8 cellular contexts compared by ENCODE assay signal in the genomic region with DNA sequence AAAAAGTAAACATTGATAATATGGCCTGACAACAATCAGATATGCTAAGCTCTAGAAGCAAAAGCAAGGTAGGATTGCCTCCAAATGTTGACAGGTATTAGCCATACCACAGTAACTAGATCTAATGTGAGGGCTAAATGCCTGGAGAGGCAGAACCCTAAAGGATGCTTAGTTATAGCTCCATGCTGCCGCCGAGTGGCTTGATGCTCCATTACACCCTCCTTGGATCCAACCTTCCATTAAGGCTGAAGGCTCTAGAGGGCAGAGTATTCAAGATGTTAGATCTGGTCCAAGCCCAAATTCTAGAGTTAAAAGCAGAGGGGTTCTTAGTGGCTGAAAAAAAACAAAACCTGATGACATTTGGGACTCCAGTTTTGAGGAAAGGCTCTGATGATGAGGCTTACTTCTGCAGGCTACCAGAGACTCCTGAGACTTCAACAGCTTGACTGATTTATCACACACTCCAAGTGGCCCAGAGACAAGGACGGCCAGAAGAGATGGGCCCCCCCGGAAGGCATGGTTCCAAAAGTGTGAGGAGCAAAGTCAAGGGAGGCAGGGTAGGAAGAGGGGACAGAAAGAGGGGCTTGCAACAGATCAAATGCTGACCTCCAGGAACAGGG. TPM values are rescaled to one million over a fixed set of nuclear protein-coding genes. Genes with fewer than 3 reads are reported as not detected.
A peak's percentile ranks its signal among the peaks of the same experiment; 100 is the strongest.
DNase-seq lines count a peak whose midpoint lies in the region; ATAC-seq and TF ChIP-seq lines count a peak whose summit lies in the region.

No MANE protein-coding gene starts in this region.

- peak overlapping the region; percentile 62 to 94 (median 83) for H3K27ac Mint-ChIP-seq in CD4-positive, alpha-beta memory T cell

- H3K36me3 ChIP-seq in CD4-positive, alpha-beta memory T cell (ENCODE audit: insufficient read depth, low read length): peaks cover 44% of the 10 kb centered on the region
- no peaks in the 10 kb centered on the region for H3K36me3 ChIP-seq in osteoblast (ENCODE audit: insufficient read depth, low read length)
- H3K36me3 ChIP-seq in upper lobe of left lung: peaks cover 0 to 13% (median 6%) of the 10 kb centered on the region in 4 donors

- intact Hi-C loops in CD4-positive, alpha-beta memory T cell (cut with micrococcal nuclease): loop anchor here (1.0 to 10.0 kb wide), 9 partner anchors 36 to 1082 kb away; a partner anchor contains a TSS

- H3K36me3 Mint-ChIP-seq in CD4-positive, alpha-beta memory T cell: peaks cover 40 to 55% of the 10 kb centered on the region in 2 donors

- no peaks in the 10 kb centered on the region for H3K9me3 ChIP-seq in CD4-positive, alpha-beta memory T cell (ENCODE audit: control insufficient read depth in 1 of 2, low read length in 2 of 2)
- H3K9me3 ChIP-seq in osteoblast (ENCODE audit: low read depth, low read length) (no peaks in the 10 kb centered on the region), upper lobe of left lung (no peaks in the 10 kb centered on the region)

- H3K4me1 ChIP-seq in CD4-positive, alpha-beta memory T cell (ENCODE audit: insufficient read depth, low read length): peaks cover 44% of the 10 kb centered on the region
- no peaks in the 10 kb centered on the region for H3K4me1 ChIP-seq in osteoblast (ENCODE audit: insufficient read depth, low read length)
- H3K4me1 ChIP-seq in upper lobe of left lung: peaks cover 0 to 22% (median 8%) of the 10 kb centered on the region in 4 donors

- CTCF ChIA-PET in CD4-positive, alpha-beta memory T cell (lab: Charles Lee; ENCODE audit: partially characterized antibody): interaction anchor here (0.6 to 5.9 kb wide), 44 partner anchors 9 to 617 kb away, joined by 3 to 51 read pairs (median 4); no protein-coding TSS in a partner anchor

- peak overlapping the region in 1 of 8 donors; percentile 28 for H3K4me3 Mint-ChIP-seq in CD4-positive, alpha-beta memory T cell

- no peak overlapping the region for H3K27ac ChIP-seq in CD4-positive, alpha-beta memory T cell (ENCODE audit: low read depth, low read length)
- H3K27ac ChIP-seq in osteoblast (ENCODE audit: low read depth, low read length) (no peak overlapping the region), upper lobe of left lung (peak overlapping the region in 1 of 4 donors; percentile 7)

- no peaks in the 10 kb centered on the region for H3K27me3 ChIP-seq in CD4-positive, alpha-beta memory T cell (ENCODE audit: insufficient read depth, low read length)
- H3K27me3 ChIP-seq in osteoblast (ENCODE audit: insufficient read depth, low read length): peaks cover 48% of the 10 kb centered on the region
- H3K27me3 ChIP-seq in upper lobe of left lung: no peaks in the 10 kb centered on the region

- no peak for TF ChIP-seq POLR2A in upper lobe of left lung (IDR thresholded peaks at IDR 0.05)

- peak; percentile 58 to 72 (median 65) for DNase-seq in CD4-positive, alpha-beta memory T cell
- DNase-seq in HuH-7.5 (ENCODE audit: low spot score): peak; percentile 35
- DNase-seq in RKO (ENCODE audit: low spot score): peak; percentile 78
- DNase-seq in activated T-helper 1 cell treated with Interleukin-2 at 50 U/mL for 16 hours (ENCODE audit: low read depth): peak; percentile 42
- peak; percentile 59 for DNase-seq in fibroblast of the conjunctiva (ENCODE audit: low read depth)
- peak; percentile 87 for DNase-seq in osteoblast (ENCODE audit: insufficient read length, low spot score, missing footprints)
- DNase-seq in upper lobe of left lung: peak in 1 of 2 donors; percentile 80

- ATAC-seq in GM19351 (IDR thresholded peaks at IDR 0.05; ENCODE audit: unreplicated experiment) (peak; percentile 72), upper lobe of left lung (ENCODE audit: low FRiP score in 2 of 2) (peak; percentile 81 to 89)

- H2AFZ ChIP-seq in osteoblast (ENCODE audit: low read length): no peak overlapping the region

- H3K4me1 Mint-ChIP-seq in CD4-positive, alpha-beta memory T cell: peaks cover 33 to 54% (median 45%) of the 10 kb centered on the region in 4 donors

- TF ChIP-seq CTCF in osteoblast (IDR thresholded peaks at IDR 0.05; ENCODE audit: extremely low read depth, low read depth, low read length) (peak; percentile 98), upper lobe of left lung (IDR thresholded peaks at IDR 0.05) (peak; percentile 63 to 89 (median 79))

- H3K4me3 ChIP-seq in CD4-positive, alpha-beta memory T cell (ENCODE audit: low read length in 2 of 2): no peak overlapping the region
- H3K4me3 ChIP-seq in osteoblast (ENCODE audit: insufficient read depth, low read length): no peak overlapping the region
- no peak overlapping the region for H3K4me3 ChIP-seq in upper lobe of left lung

- H3K9me3 Mint-ChIP-seq in CD4-positive, alpha-beta memory T cell: no peaks in the 10 kb centered on the region

- POLR2A ChIA-PET in CD4-positive, alpha-beta memory T cell (lab: Charles Lee; ENCODE audit: partially characterized antibody): interaction anchor here (0.7 to 2.4 kb wide), 8 partner anchors 9 to 167 kb away, joined by 3 to 11 read pairs (median 4); a partner anchor contains a TSS

- H3K4me2 ChIP-seq in osteoblast (ENCODE audit: insufficient read depth, low read length): no peak overlapping the region

- no peak for TF ChIP-seq EP300 in upper lobe of left lung (IDR thresholded peaks at IDR 0.05)

- no peaks in the 10 kb centered on the region for H3K27me3 Mint-ChIP-seq in CD4-positive, alpha-beta memory T cell

- 32 to 33% methylated on average over 4 of the region's 4 CpGs for WGBS in upper lobe of left lung, 2 donors

- H3K79me2 ChIP-seq in osteoblast (ENCODE audit: insufficient read depth, low read length): no peaks in the 10 kb centered on the region

- H4K20me1 ChIP-seq in osteoblast (ENCODE audit: insufficient read depth, low read length): no peaks in the 10 kb centered on the region

RNA-seq across cellular contexts. Expression of a gene that starts 21.8 kb away (rescaled TPM):
- not detected for total RNA-seq in CD4-positive, alpha-beta memory T cell
- polyA plus RNA-seq in CD4-positive, alpha-beta memory T cell: not detected
- total RNA-seq in osteoblast (not detected in 2 replicates), upper lobe of left lung (100 to 1,000 TPM in 1 of 6 donors, 10 to 100 TPM in 4, 1 to 10 TPM in 1; 2.1 to 114 (median 21.3) TPM)

RNA-seq across cellular contexts. Expression of a gene that starts 55.3 kb away (rescaled TPM):
- 100 to 1,000 TPM; 466 to 497 TPM for total RNA-seq in CD4-positive, alpha-beta memory T cell
- polyA plus RNA-seq in CD4-positive, alpha-beta memory T cell: 1,000 to 10,000 TPM; 1,169 to 1,658 TPM
- 0.59 and 1.4 TPM in 2 replicates for total RNA-seq in osteoblast
- 100 to 1,000 TPM in 4 of 6 donors, 10 to 100 TPM in 2; 72.3 to 331 (median 129) TPM for total RNA-seq in upper lobe of left lung

Comparison
In these comparisons a context has a peak if more than half of its experiments do, and no peak if none do; other contexts are left out.
1. RNA of a gene that starts 55.3 kb away (total RNA-seq): 466 to 497 TPM in CD4-positive, alpha-beta memory T cell and 72.3 to 331 TPM in upper lobe of left lung; 0.59 to 1.4 TPM in osteoblast; every median in the first group is over 10 times any median in the second.